Comparison of ENCODE assay signal across 22 cellular contexts in the genomic region with DNA sequence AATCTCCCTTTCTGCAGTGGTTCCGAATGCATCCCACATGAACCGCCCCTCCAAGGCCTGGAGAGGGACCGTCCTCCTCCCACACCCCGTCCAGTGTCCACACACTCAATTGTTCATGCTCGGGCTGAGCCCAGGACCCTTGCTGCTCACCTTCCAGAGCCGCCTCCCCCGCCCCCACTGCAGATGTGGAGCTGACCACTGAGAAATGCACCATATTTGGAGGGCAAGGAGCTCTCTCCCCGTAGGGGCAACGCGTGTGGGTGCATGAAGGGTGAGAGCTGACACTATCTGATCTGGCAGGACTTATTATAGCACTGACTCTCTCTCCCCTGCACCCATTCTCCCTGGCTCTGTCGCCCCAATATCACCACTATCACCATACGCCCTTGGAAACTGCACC. TPM values are rescaled to one million over a fixed set of nuclear protein-coding genes. Genes with fewer than 3 reads are reported as not detected.
A peak's percentile ranks its signal among the peaks of the same experiment; 100 is the strongest.
DNase-seq lines count a peak whose midpoint lies in the region; TF ChIP-seq lines count a peak whose summit lies in the region.
"Had no signal": no experiment of that assay in that cellular context is flagged by ENCODE, and none has a peak within 500 bp of the region (broad histone marks: within the 10 kb centered on the region; RNA-seq: fewer than 3 reads in every experiment).

No MANE protein-coding gene starts in this region.

- peak overlapping the region; percentile 17 for H3K27ac Mint-ChIP-seq in MCF 10A (ENCODE audit: low read depth, unreplicated experiment)
- H3K27ac Mint-ChIP-seq: CD8-positive, alpha-beta T cell; naive thymus-derived CD4-positive, alpha-beta T cell had no signal

- peak overlapping the region in 1 of 2 experiments; percentile 83 for H3K14ac ChIP-seq in mesenchymal stem cell (ENCODE audit: low read length in 2 of 2)

- POLR2A ChIA-PET in HEK293 (lab: Yijun Ruan, JAX) (interaction anchor here (1.8 kb wide), 1 partner anchor 13 kb away, joined by 5 read pairs; no protein-coding TSS in a partner anchor), MCF 10A (lab: Yijun Ruan, JAX) (interaction anchor here (2.6 to 36.1 kb wide), 4 partner anchors 2 to 37 kb away, joined by 9 to 2106 read pairs (median 1061); a partner anchor contains a TSS)

- H3K4ac ChIP-seq in mesenchymal stem cell (ENCODE audit: low read depth in 1 of 2, low read length in 2 of 2), result peak overlapping the region; percentile 3 to 80

- H2BK12ac ChIP-seq in mesenchymal stem cell (ENCODE audit: low read length in 2 of 2), result peak overlapping the region in 1 of 2 experiments; percentile 31

- no peak for TF ChIP-seq CTCF in HEK293 (tag by site-specific recombination; IDR thresholded peaks at IDR 0.05)
- TF ChIP-seq CTCF in MCF 10A (IDR thresholded peaks at IDR 0.05; ENCODE audit: unreplicated experiment), result no peak
- TF ChIP-seq CTCF in tibial artery (IDR thresholded peaks at IDR 0.05), result no peak
- no peak for TF ChIP-seq CTCF in uterus (IDR thresholded peaks at IDR 0.05)

- H3K36me3 Mint-ChIP-seq in MCF 10A (ENCODE audit: insufficient read depth, unreplicated experiment), result peaks cover 52% of the 10 kb centered on the region
- H3K36me3 Mint-ChIP-seq: CD8-positive, alpha-beta T cell; naive thymus-derived CD4-positive, alpha-beta T cell had no signal

- no peaks in the 10 kb centered on the region for H3K27me3 Mint-ChIP-seq in MCF 10A (ENCODE audit: insufficient read depth, unreplicated experiment)
- H3K27me3 Mint-ChIP-seq: activated CD4-positive, alpha-beta T cell treated with anti-CD3 and anti-CD28 coated beads, Interleukin-2, amount 10 ng/mL, durations not matched to agents 7 days and 5 days; naive thymus-derived CD4-positive, alpha-beta T cell; stimulated activated naive CD8-positive, alpha-beta T cell treated with anti-CD3 and anti-CD28 coated beads, Interleukin-15, amount 100 ng/mL, for 72 hours had no signal

- no peak overlapping the region for H3K27ac ChIP-seq in HEK293 (ENCODE audit: extremely low read depth, low read depth, low read length)
- no peak overlapping the region for H3K27ac ChIP-seq in mesenchymal stem cell (ENCODE audit: low read length, poor library complexity, severe bottlenecking)
- peak overlapping the region; percentile 70 to 73 for H3K27ac ChIP-seq in tibial artery
- H3K27ac ChIP-seq in uterus, result no peak overlapping the region

- CTCF ChIA-PET in HEK293 (lab: Yijun Ruan, JAX) (interaction anchor here (0.6 to 1.8 kb wide), 7 partner anchors 9 to 353 kb away, joined by 3 to 6 read pairs (median 3); no protein-coding TSS in a partner anchor), MCF 10A (lab: Yijun Ruan, JAX) (interaction anchor here (0.8 to 13.1 kb wide), 7 partner anchors 8 to 58 kb away, joined by 4 to 146 read pairs (median 6); a partner anchor contains a TSS)

- no peak overlapping the region for H3K4me3 Mint-ChIP-seq in MCF 10A (ENCODE audit: unreplicated experiment)
- H3K4me3 Mint-ChIP-seq: activated CD4-positive, alpha-beta T cell treated with anti-CD3 and anti-CD28 coated beads, Interleukin-2, amount 10 ng/mL, durations not matched to agents 7 days and 5 days; CD8-positive, alpha-beta T cell; naive thymus-derived CD4-positive, alpha-beta T cell; stimulated activated naive CD8-positive, alpha-beta T cell treated with anti-CD3 and anti-CD28 coated beads, Interleukin-15, amount 100 ng/mL, for 72 hours had no signal

- peaks cover 2% of the 10 kb centered on the region for H3K79me1 ChIP-seq in mesenchymal stem cell (replicated peaks; ENCODE audit: low read length, poor library complexity, severe bottlenecking)

- peak overlapping the region; percentile 72 for H3K9ac ChIP-seq in mesenchymal stem cell (ENCODE audit: low read length)

- peak overlapping the region; percentile 39 for H4K8ac ChIP-seq in mesenchymal stem cell (ENCODE audit: low read length)

- 97% methylated on average over 12 of the region's 12 CpGs for WGBS in mesenchymal stem cell

- DNase-seq in MCF 10A (ENCODE audit: unreplicated experiment) (no peak), mesenchymal stem cell (no peak), tibial artery (peak; percentile 11 to 57), A172 (ENCODE audit: low spot score) (no peak), NCI-H2081 (lab: John Stamatoyannopoulos, UW) (no peak), SHP77 (lab: John Stamatoyannopoulos, UW) (no peak), uterus (no peak)
- DNase-seq: activated CD4-positive, alpha-beta T cell treated with anti-CD3 and anti-CD28 coated beads, Interleukin-2, amount 10 ng/mL, durations not matched to agents 7 days and 5 days; amygdala; CD8-positive, alpha-beta T cell; DMS79; effector CD8-positive, alpha-beta T cell; head of caudate nucleus; KG1; naive thymus-derived CD4-positive, alpha-beta T cell; NCI-H2029 treated with DMSO at 0.1 percent for 48 hours; NCI-H510A; stimulated activated CD4-positive, alpha-beta T cell treated with anti-CD3 and anti-CD28 coated beads, Interleukin-2, amount 100 ng/mL, for 24 hours; stimulated activated naive CD8-positive, alpha-beta T cell treated with anti-CD3 and anti-CD28 coated beads, Interleukin-15, amount 100 ng/mL, for 72 hours had no signal

- H3K27me3 ChIP-seq in mesenchymal stem cell (ENCODE audit: control insufficient read depth in 1 of 2, insufficient read depth in 1 of 2, low read length in 2 of 2) (no peaks in the 10 kb centered on the region), tibial artery (no peaks in the 10 kb centered on the region), uterus (no peaks in the 10 kb centered on the region)

- H3K23ac ChIP-seq in mesenchymal stem cell (ENCODE audit: low read length in 2 of 2), result peak overlapping the region in 1 of 2 experiments; percentile 41

- no peak overlapping the region for H2BK5ac ChIP-seq in mesenchymal stem cell (ENCODE audit: low read depth, low read length, poor library complexity, severe bottlenecking)

- no peak overlapping the region for H2BK120ac ChIP-seq in mesenchymal stem cell (ENCODE audit: low read depth, low read length)

- peak overlapping the region in 1 of 2 experiments; percentile 31 for H3K18ac ChIP-seq in mesenchymal stem cell (ENCODE audit: low read depth in 1 of 2, low read length in 2 of 2)

- no peak overlapping the region for H2BK15ac ChIP-seq in mesenchymal stem cell (ENCODE audit: low read depth, poor library complexity, severe bottlenecking)

- H3K9me3 ChIP-seq in HEK293 (ENCODE audit: control insufficient read depth, insufficient read depth, low read depth, low read length) (no peaks in the 10 kb centered on the region), mesenchymal stem cell (ENCODE audit: control insufficient read depth, low read length) (no peaks in the 10 kb centered on the region), tibial artery (no peaks in the 10 kb centered on the region), uterus (no peaks in the 10 kb centered on the region)

- H3K4me3 ChIP-seq in HEK293 (ENCODE audit: low read depth, low read length), result no peak overlapping the region
- no peak overlapping the region for H3K4me3 ChIP-seq in mesenchymal stem cell (ENCODE audit: insufficient read depth in 1 of 2, low read depth in 1 of 2, low read length in 2 of 2)
- H3K4me3 ChIP-seq in tibial artery, result no peak overlapping the region
- no peak overlapping the region for H3K4me3 ChIP-seq in uterus
- H3K4me3 ChIP-seq: lung had no signal

- no peaks in the 10 kb centered on the region for H3K9me3 Mint-ChIP-seq in MCF 10A (ENCODE audit: unreplicated experiment)
- H3K9me3 Mint-ChIP-seq: activated CD4-positive, alpha-beta T cell treated with anti-CD3 and anti-CD28 coated beads, Interleukin-2, amount 10 ng/mL, durations not matched to agents 7 days and 5 days; CD8-positive, alpha-beta T cell; stimulated activated naive CD8-positive, alpha-beta T cell treated with anti-CD3 and anti-CD28 coated beads, Interleukin-15, amount 100 ng/mL, for 72 hours had no signal

- H2AK5ac ChIP-seq in mesenchymal stem cell (ENCODE audit: low read length, severe bottlenecking), result peak overlapping the region; percentile 58

- no peak overlapping the region for H3K4me2 ChIP-seq in mesenchymal stem cell (ENCODE audit: low read length, poor library complexity, severe bottlenecking)

- no TSS peak for BruUV-seq in MCF 10A (replicated peaks; lab: Mats Ljungman, UMichigan)

- TF ChIP-seq POLR2A in uterus (IDR thresholded peaks at IDR 0.05), result no peak

- H3K4me1 ChIP-seq in HEK293 (ENCODE audit: control insufficient read depth, insufficient read depth, low read length) (no peaks in the 10 kb centered on the region), mesenchymal stem cell (ENCODE audit: control insufficient read depth, insufficient read depth, low read depth, low read length) (peaks cover 26% of the 10 kb centered on the region), tibial artery (peaks cover 6 to 51% (median 45%) of the 10 kb centered on the region in 4 donors), uterus (peaks cover 0 to 18% of the 10 kb centered on the region in 2 donors)

- no peak overlapping the region for H2AFZ ChIP-seq in mesenchymal stem cell (ENCODE audit: low read depth, low read length)

- intact Hi-C loops in MCF 10A (cut with micrococcal nuclease), result no loop called here
- intact Hi-C loops in tibial artery (cut with DNase I; ENCODE audit: low total_unique reads), result no loop called here
- intact Hi-C loops in uterus (cut with DNase I; ENCODE audit: low total_unique reads), result no loop called here

- H4K91ac ChIP-seq in mesenchymal stem cell (ENCODE audit: low read length), result peak overlapping the region; percentile 52

- no peaks in the 10 kb centered on the region for H3K36me3 ChIP-seq in HEK293 (ENCODE audit: control insufficient read depth in 2 of 2, insufficient read depth in 1 of 2, low read length in 2 of 2)
- H3K36me3 ChIP-seq in mesenchymal stem cell (ENCODE audit: control insufficient read depth in 1 of 2, insufficient read depth in 2 of 2, low read depth in 1 of 2, low read length in 2 of 2), result peaks cover 0 to 11% of the 10 kb centered on the region in 2 experiments
- H3K36me3 ChIP-seq in tibial artery, result no peaks in the 10 kb centered on the region
- H3K36me3 ChIP-seq in uterus, result no peaks in the 10 kb centered on the region

- peaks cover 31% of the 10 kb centered on the region for H3K4me1 Mint-ChIP-seq in MCF 10A (ENCODE audit: insufficient read depth, unreplicated experiment)

RNA-seq across cellular contexts. Expression of a gene that starts 4.0 kb away (rescaled TPM):
- total RNA-seq in MCF 10A (2022) (85.7 and 90.0 TPM in 2 replicates), uterus (1 to 10 TPM in 2 of 4 donors, not detected in 2; 1.2 to 3.7 TPM)
- polyA plus RNA-seq in mesenchymal stem cell (2013, experiment 1 of 2), result 17.9 TPM
- 18.8 TPM for polyA plus RNA-seq in mesenchymal stem cell (2013, experiment 2 of 2)
- 90.9 and 103 TPM in 2 replicates for total RNA-seq in A172 (2014; rRNA removed; shearing (Covaris generic))
- total RNA-seq: activated CD4-positive, alpha-beta T cell treated with anti-CD3 and anti-CD28 coated beads, Interleukin-2, amount 10 ng/mL, durations not matched to agents 7 days and 5 days; CD8-positive, alpha-beta T cell; naive thymus-derived CD4-positive, alpha-beta T cell had no signal
- polyA plus RNA-seq: naive thymus-derived CD4-positive, alpha-beta T cell had no signal

RNA-seq across cellular contexts. Expression of a gene that starts 7.5 kb away (rescaled TPM):
- total RNA-seq in MCF 10A (2022), result 27.2 and 60.7 TPM in 2 replicates
- polyA plus RNA-seq in mesenchymal stem cell (2013, experiment 1 of 2), result 636 TPM
- 654 TPM for polyA plus RNA-seq in mesenchymal stem cell (2013, experiment 2 of 2)
- total RNA-seq in A172 (2014; rRNA removed; shearing (Covaris generic)), result 3,194 and 3,572 TPM in 2 replicates
- 100 to 1,000 TPM in 3 of 4 donors, 10 to 100 TPM in 1; 58.9 to 226 (median 155) TPM for total RNA-seq in uterus

RNA-seq across cellular contexts. Expression of a gene that starts 12.4 kb away (rescaled TPM):
- total RNA-seq in MCF 10A (2022) (not detected in 2 replicates), uterus (not detected)
- 0.08 TPM for polyA plus RNA-seq in mesenchymal stem cell (2013, experiment 1 of 2)
- polyA plus RNA-seq in mesenchymal stem cell (2013, experiment 2 of 2), result not detected
- total RNA-seq in A172 (2014; rRNA removed; shearing (Covaris generic)), result 1.1 and 6.1 TPM in 2 replicates
- total RNA-seq: CD8-positive, alpha-beta T cell; Right ventricle myocardium inferior had no signal

RNA-seq across cellular contexts. Expression of a gene that starts 12.5 kb away (rescaled TPM):
- total RNA-seq in MCF 10A (2022), result 5,064 and 5,163 TPM in 2 replicates
- polyA plus RNA-seq in mesenchymal stem cell (2013, experiment 1 of 2), result 8.6 TPM
- polyA plus RNA-seq in mesenchymal stem cell (2013, experiment 2 of 2), result 7.0 TPM
- 41.3 and 63.0 TPM in 2 replicates for total RNA-seq in A172 (2014; rRNA removed; shearing (Covaris generic))
- total RNA-seq in uterus, result 1 to 10 TPM in 2 of 4 donors, not detected in 2; 2.1 to 2.7 TPM
- total RNA-seq: CD8-positive, alpha-beta T cell had no signal
- polyA plus RNA-seq: naive thymus-derived CD4-positive, alpha-beta T cell had no signal

RNA-seq across cellular contexts. Expression of a gene that starts 17.3 kb away (rescaled TPM):
- total RNA-seq in MCF 10A (2022) (2,571 and 2,904 TPM in 2 replicates), uterus (100 to 1,000 TPM in 3 of 4 donors, 10 to 100 TPM in 1; 55.5 to 729 (median 448) TPM)
- polyA plus RNA-seq in mesenchymal stem cell (2013, experiment 1 of 2), result 1,233 TPM
- polyA plus RNA-seq in mesenchymal stem cell (2013, experiment 2 of 2), result 1,286 TPM
- total RNA-seq in A172 (2014; rRNA removed; shearing (Covaris generic)), result 1,463 and 1,751 TPM in 2 replicates

Comparison
In these comparisons a context has a peak if more than half of its experiments do, and no peak if none do; other contexts are left out.
1. H3K27ac ChIP-seq: peak in tibial artery (2 of 2); none in HEK293 (single experiment), mesenchymal stem cell (single experiment) and uterus (0 of 2).
2. DNase-seq: peak in tibial artery (2 of 2); none in MCF 10A (single experiment), mesenchymal stem cell (single experiment), A172 (single experiment), NCI-H2081 (0 of 2), SHP77 (0 of 2) and uterus (0 of 2).
3. RNA of a gene that starts 4.0 kb away (total RNA-seq): 90.9 to 103 TPM in A172 and 85.7 to 90.0 TPM in MCF 10A; 1.2 to 3.7 TPM in uterus; every median in the first group is over 10 times any median in the second.
4. RNA of a gene that starts 7.5 kb away (total RNA-seq): 3,194 to 3,572 TPM in A172; 58.9 to 226 TPM in uterus and 27.2 to 60.7 TPM in MCF 10A; every median in the first group is over 10 times any median in the second.